ENCODE assay signal across 12 cellular contexts in the genomic region with DNA sequence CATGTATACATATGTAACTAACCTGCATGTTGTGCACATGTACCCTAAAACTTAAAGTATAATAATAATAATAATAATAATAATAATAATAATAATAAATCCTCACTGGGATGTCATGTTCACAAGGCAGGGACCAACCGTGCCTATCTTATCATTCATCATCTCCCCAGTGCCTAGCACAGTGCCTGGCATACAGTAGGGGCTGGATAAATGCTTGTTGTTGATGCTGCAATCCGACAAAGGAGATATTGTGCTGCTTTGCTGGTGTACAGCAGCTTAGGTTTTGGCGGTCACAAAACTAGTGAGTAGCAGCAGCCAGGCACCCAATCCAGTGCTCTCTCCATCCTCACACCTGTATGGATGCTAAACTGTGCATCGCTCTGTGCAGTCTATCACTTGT.
A peak's percentile ranks its signal among the peaks of the same experiment; 100 is the strongest.
DNase-seq lines count a peak whose midpoint lies in the region; ATAC-seq, FAIRE-seq and TF ChIP-seq lines count a peak whose summit lies in the region.
"Had no signal": no experiment of that assay in that cellular context is flagged by ENCODE, and none has a peak within 500 bp of the region (broad histone marks: within the 10 kb centered on the region; RNA-seq: fewer than 3 reads in every experiment).

No MANE protein-coding gene starts in this region.

- TF ChIP-seq EP300 in HepG2 (IDR thresholded peaks at IDR 0.05; ENCODE audit: low read depth in 2 of 2, low read length in 2 of 2) (no peak), HepG2 (CRISPR knock-in tag; IDR thresholded peaks at IDR 0.05; ENCODE audit: borderline replicate concordance) (no peak), K562 (IDR thresholded peaks at IDR 0.05; ENCODE audit: low read length) (no peak)

- no peaks in the 10 kb centered on the region for H4K20me1 ChIP-seq in HepG2 (ENCODE audit: insufficient read depth, low read length)
- H4K20me1 ChIP-seq in Loucy (ENCODE audit: insufficient read depth, low read length, poor library complexity, severe bottlenecking): no peaks in the 10 kb centered on the region
- no peaks in the 10 kb centered on the region; the same call in 1 of the 2 replicates for H4K20me1 ChIP-seq in K562 (replicated peaks; ENCODE audit: control insufficient read depth, insufficient read depth, low read length)
- H4K20me1 ChIP-seq in osteoblast (ENCODE audit: insufficient read depth, low read length): no peaks in the 10 kb centered on the region

- FAIRE-seq in HepG2 (lab: Jason Lieb, UNC) (no peak), K562 (lab: Jason Lieb, UNC) (no peak)

- POLR2A ChIA-PET in HepG2 (lab: Yijun Ruan, JAX): no interaction called here
- POLR2A ChIA-PET in K562 (lab: Yijun Ruan, JAX): no interaction called here

- H3K4me1 ChIP-seq in HepG2 (ENCODE audit: insufficient read depth, low read length): peaks cover 16% of the 10 kb centered on the region
- peaks cover 0 to 4% (median 0%) of the 10 kb centered on the region in 4 donors for H3K4me1 ChIP-seq in right lobe of liver
- H3K4me1 ChIP-seq in Loucy (ENCODE audit: insufficient read depth, low read length, poor library complexity, severe bottlenecking): peaks cover 5% of the 10 kb centered on the region
- peaks cover 0 to 3% of the 10 kb centered on the region in 2 experiments; a peak in 3 of 5 replicates for H3K4me1 ChIP-seq in K562 (replicated peaks in 1 of 2; ENCODE audit: control insufficient read depth in 2 of 2, insufficient read depth in 2 of 2, low read length in 2 of 2)
- peaks cover 3% of the 10 kb centered on the region for H3K4me1 ChIP-seq in osteoblast (ENCODE audit: insufficient read depth, low read length)
- H3K4me1 ChIP-seq: SJSA1 had no signal

- H3K4me2 ChIP-seq in HepG2 (ENCODE audit: low read depth, low read length): no peak overlapping the region
- no peak overlapping the region for H3K4me2 ChIP-seq in Loucy (ENCODE audit: low read depth, low read length, poor library complexity, severe bottlenecking)
- H3K4me2 ChIP-seq in K562 (ENCODE audit: insufficient read depth, low read length): no peak overlapping the region
- H3K4me2 ChIP-seq in osteoblast (ENCODE audit: insufficient read depth, low read length): peak overlapping the region; percentile 78
- H3K4me2 ChIP-seq: KMS-11 had no signal

- TF ChIP-seq RAD21 in HepG2 (CRISPR knock-in tag; IDR thresholded peaks at IDR 0.05) (no peak), K562 (CRISPR knock-in tag; conservative IDR thresholded peaks at IDR 0.05 in 1 of 2, IDR thresholded peaks at IDR 0.05 in 1 of 2) (no peak)

- H2AFZ ChIP-seq in HepG2 (ENCODE audit: low read length): no peak overlapping the region
- H2AFZ ChIP-seq in Loucy (ENCODE audit: low read length): peak overlapping the region; percentile 95
- H2AFZ ChIP-seq in K562 (ENCODE audit: low read depth, low read length): peak overlapping the region; percentile 89; the same call in 1 of the 2 replicates
- no peak overlapping the region for H2AFZ ChIP-seq in osteoblast (ENCODE audit: low read length)

- 72% methylated on average over 4 of the region's 4 CpGs for WGBS in HepG2 (ENCODE audit: low lambda C conversion rate)
- WGBS in right lobe of liver (ENCODE audit: insufficient coverage, low coverage, low lambda C conversion rate, missing lambda C conversion rate): 82% methylated on average over 4 of the region's 4 CpGs
- WGBS in K562 (ENCODE audit: insufficient coverage, low coverage, missing lambda C conversion rate): 56% methylated on average over 4 of the region's 4 CpGs

- no peaks in the 10 kb centered on the region for H3K9me1 ChIP-seq in K562 (ENCODE audit: control insufficient read depth, insufficient read depth, low read length)

- H3K27me3 ChIP-seq in HepG2 (ENCODE audit: control insufficient read depth in 1 of 2, insufficient read depth in 2 of 2, low read length in 2 of 2) (no peaks in the 10 kb centered on the region), right lobe of liver (no peaks in the 10 kb centered on the region), Loucy (ENCODE audit: insufficient read depth, low read length, poor library complexity, severe bottlenecking) (no peaks in the 10 kb centered on the region), K562 (ENCODE audit: control insufficient read depth in 2 of 2, insufficient read depth in 2 of 2, low read length in 2 of 2) (no peaks in the 10 kb centered on the region), osteoblast (ENCODE audit: insufficient read depth, low read length) (no peaks in the 10 kb centered on the region)
- H3K27me3 ChIP-seq: Peyer's patch, SJSA1 had no signal

- CTCF ChIA-PET in HepG2 (lab: Yijun Ruan, JAX; ENCODE audit: low intra/inter-chr PET ratio, low total read pairs): no interaction called here
- CTCF ChIA-PET in K562 (lab: Yijun Ruan, JAX; ENCODE audit: low intra/inter-chr PET ratio): interaction anchor here (1.7 to 1.8 kb wide), 2 partner anchors 235 to 516 kb away, joined by 11 to 14 read pairs; no protein-coding TSS in a partner anchor

- TF ChIP-seq CTCF in HepG2 (CRISPR knock-in tag; IDR thresholded peaks at IDR 0.05) (no peak), right lobe of liver (IDR thresholded peaks at IDR 0.05) (no peak), Loucy (conservative IDR thresholded peaks at IDR 0.05; ENCODE audit: low read length) (no peak), K562 (IDR thresholded peaks at IDR 0.05 in 2 of 3, conservative IDR thresholded peaks at IDR 0.05 in 1 of 3; ENCODE audit: insufficient read depth in 2 of 3, low read depth in 1 of 3, low read length in 3 of 3) (no peak), osteoblast (IDR thresholded peaks at IDR 0.05; ENCODE audit: extremely low read depth, low read depth, low read length) (no peak)

- no TSS peak for BruUV-seq in HepG2 (replicated peaks; lab: Mats Ljungman, UMichigan)
- no TSS peak for BruUV-seq in K562 (replicated peaks; lab: Mats Ljungman, UMichigan)

- H3K27ac ChIP-seq in HepG2 (ENCODE audit: extremely low read length, insufficient read depth, low read length) (no peak overlapping the region), right lobe of liver (no peak overlapping the region), K562 (ENCODE audit: extremely low read depth, low read depth, low read length) (no peak overlapping the region), osteoblast (ENCODE audit: low read depth, low read length) (no peak overlapping the region)
- H3K27ac ChIP-seq: C4-2B, KMS-11, Peyer's patch, SJSA1 had no signal

- ATAC-seq in HepG2 (peak; percentile 11), right lobe of liver (no peak), K562 (peak; percentile 13; the same call in 2 of the 3 replicates), GM19455 (IDR thresholded peaks at IDR 0.05; ENCODE audit: unreplicated experiment) (no peak)

- H3K9ac ChIP-seq in HepG2 (ENCODE audit: insufficient read depth, low read depth, low read length) (no peak overlapping the region), Loucy (ENCODE audit: low read depth, low read length, poor library complexity, severe bottlenecking) (peak overlapping the region; percentile 14), K562 (ENCODE audit: insufficient read depth in 1 of 2, low read depth in 2 of 2, low read length in 2 of 2) (no peak overlapping the region)
- H3K9ac ChIP-seq: KMS-11 had no signal

- H3K4me3 ChIP-seq in HepG2 (replicated peaks in 1 of 3; ENCODE audit: insufficient read depth in 1 of 3, low read depth in 2 of 3, low read length in 3 of 3) (no peak overlapping the region), right lobe of liver (no peak overlapping the region), Loucy (ENCODE audit: low read length, poor library complexity, severe bottlenecking) (no peak overlapping the region), K562 (no peak overlapping the region), osteoblast (ENCODE audit: insufficient read depth, low read length) (no peak overlapping the region)
- H3K4me3 ChIP-seq: SJSA1 had no signal

- in situ Hi-C loops in HepG2 (cut with HindIII; ENCODE audit: extremely low pct_ligation_motif_present, low pct_unique_long_range_greater_than_20kb): no loop called here
- in situ Hi-C loops in K562 (cut with MboI): loop anchor here (5.0 to 10.0 kb wide), 2 partner anchors 305 to 518 kb away; no protein-coding TSS in a partner anchor

- no peaks in the 10 kb centered on the region for H3F3A ChIP-seq in Loucy (ENCODE audit: low read depth)

- no peak for TF ChIP-seq POLR2A in HepG2 (IDR thresholded peaks at IDR 0.05; ENCODE audit: insufficient read depth in 1 of 2, low read depth in 2 of 2, low read length in 2 of 2)
- no peak for TF ChIP-seq POLR2A in right lobe of liver (IDR thresholded peaks at IDR 0.05)
- TF ChIP-seq POLR2A in K562 (conservative IDR thresholded peaks at IDR 0.05): no peak

- H3K79me2 ChIP-seq in HepG2 (ENCODE audit: insufficient read depth, low read length): no peaks in the 10 kb centered on the region
- H3K79me2 ChIP-seq in Loucy (ENCODE audit: insufficient read depth, low read length): no peaks in the 10 kb centered on the region
- H3K79me2 ChIP-seq in K562 (ENCODE audit: control insufficient read depth, insufficient read depth, low read length): no peaks in the 10 kb centered on the region
- H3K79me2 ChIP-seq in osteoblast (ENCODE audit: insufficient read depth, low read length): no peaks in the 10 kb centered on the region

- H3K9me3 ChIP-seq in HepG2 (ENCODE audit: low read length) (no peaks in the 10 kb centered on the region), right lobe of liver (no peaks in the 10 kb centered on the region), Loucy (ENCODE audit: insufficient read depth, low read depth, low read length) (no peaks in the 10 kb centered on the region), K562 (replicated peaks; ENCODE audit: control insufficient read depth, insufficient read depth, low read depth, low read length) (0 out of 2 replicates have a peak, but pooled peaks cover 2% of the 10 kb centered on the region), osteoblast (ENCODE audit: low read depth, low read length) (no peaks in the 10 kb centered on the region)
- H3K9me3 ChIP-seq: Peyer's patch, SJSA1 had no signal

- no peaks in the 10 kb centered on the region for H3K36me3 ChIP-seq in HepG2 (replicated peaks in 1 of 2; ENCODE audit: control insufficient read depth in 1 of 2, insufficient read depth in 2 of 2, low read length in 2 of 2)
- no peaks in the 10 kb centered on the region for H3K36me3 ChIP-seq in right lobe of liver
- no peaks in the 10 kb centered on the region for H3K36me3 ChIP-seq in Loucy (ENCODE audit: insufficient read depth, low read length)
- H3K36me3 ChIP-seq in K562 (ENCODE audit: control insufficient read depth, insufficient read depth, low read length): no peaks in the 10 kb centered on the region
- H3K36me3 ChIP-seq in osteoblast (ENCODE audit: insufficient read depth, low read length): no peaks in the 10 kb centered on the region
- H3K36me3 ChIP-seq: Peyer's patch, SJSA1 had no signal

- DNase-seq in HepG2 (ENCODE audit: low spot score) (no peak), right lobe of liver (no peak), K562 (ENCODE audit: extremely low read depth in 1 of 4, low spot score in 3 of 4) (no peak), osteoblast (ENCODE audit: insufficient read length, low spot score, missing footprints) (no peak), HPDE6-E6E7 (ENCODE audit: extremely low spot score) (no peak), SW480 (ENCODE audit: low spot score) (no peak)

- intact Hi-C loops in HepG2 (cut with micrococcal nuclease; ENCODE audit: unreplicated experiment): loop anchor here (2.0 to 10.0 kb wide), 3 partner anchors 95 to 315 kb away; partner anchors contain the start of gene ASF1A
- intact Hi-C loops in right lobe of liver (cut with DNase I): no loop called here
- intact Hi-C loops in K562 (cut with micrococcal nuclease): loop anchor here (2.0 to 5.0 kb wide), 7 partner anchors 92 to 515 kb away; partner anchors contain the start of gene ASF1A

- H3K9me2 ChIP-seq in Loucy (replicated peaks; ENCODE audit: low read depth, low read length): no peaks in the 10 kb centered on the region

Comparison
In these comparisons a context has a peak if more than half of its experiments do, and no peak if none do; other contexts are left out.
1. ATAC-seq: peak in HepG2 (single experiment) and K562 (single experiment); none in right lobe of liver (0 of 4) and GM19455 (single experiment).
2. intact Hi-C loops: an anchor here in HepG2 (2.0 to 10.0 kb wide) and K562 (2.0 to 5.0 kb wide); none called in right lobe of liver.
3. H2AFZ ChIP-seq: peak in Loucy (single experiment) and K562 (single experiment); none in HepG2 (single experiment) and osteoblast (single experiment).
4. Of the 241 proteins assayed by ChIP-seq in both HepG2 and K562: peak only in HepG2: none; only in K562: none; in both: ZKSCAN8; in neither: 240.